In the genomic region with DNA sequence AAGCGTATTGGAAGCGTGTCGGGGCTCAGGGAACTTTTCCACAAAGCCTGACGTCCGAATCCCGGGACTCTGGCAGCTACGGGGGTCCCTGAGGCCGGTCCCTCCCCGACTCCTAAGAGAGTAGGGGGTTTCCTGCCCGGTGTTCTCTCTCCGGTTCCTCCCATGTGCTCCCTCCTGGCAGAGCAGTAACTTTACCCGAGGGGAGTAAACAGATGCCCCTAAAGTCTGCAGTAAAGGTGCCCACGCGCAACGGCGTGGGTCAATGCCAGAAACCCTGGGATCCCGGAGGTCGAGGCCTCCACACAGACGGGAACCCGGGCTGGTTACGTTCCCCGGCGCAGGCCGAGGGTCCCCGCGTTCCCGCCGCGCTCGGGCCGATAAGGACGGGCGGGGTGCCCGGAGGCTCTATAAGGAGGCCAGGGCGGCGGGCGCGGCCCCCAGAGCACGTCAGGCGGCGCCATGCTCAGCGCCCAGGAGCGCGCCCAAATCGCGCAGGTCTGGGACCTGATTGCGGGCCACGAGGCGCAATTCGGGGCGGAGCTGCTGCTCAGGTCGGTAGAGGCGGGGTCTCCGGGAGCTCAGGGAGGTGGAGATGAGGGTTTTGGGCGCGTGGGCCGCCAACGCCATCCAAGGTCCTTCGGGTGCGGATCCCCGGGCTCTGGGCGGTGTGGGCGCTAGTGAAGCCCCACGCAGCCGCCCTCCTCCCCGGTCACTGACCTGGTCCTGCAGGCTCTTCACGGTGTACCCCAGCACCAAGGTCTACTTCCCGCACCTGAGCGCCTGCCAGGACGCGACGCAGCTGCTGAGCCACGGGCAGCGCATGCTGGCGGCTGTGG, we compare ENCODE assay signal across 9 cellular contexts. TPM values are rescaled to one million over a fixed set of nuclear protein-coding genes. Genes with fewer than 3 reads are reported as not detected.
DNase-seq lines count a peak whose midpoint lies in the region; ATAC-seq and TF ChIP-seq lines count a peak whose summit lies in the region.
"Had no signal": no experiment of that assay in that cellular context is flagged by ENCODE, and none has a peak within 500 bp of the region (broad histone marks: within the 10 kb centered on the region; RNA-seq: fewer than 3 reads in every experiment).

A gene with protein sequence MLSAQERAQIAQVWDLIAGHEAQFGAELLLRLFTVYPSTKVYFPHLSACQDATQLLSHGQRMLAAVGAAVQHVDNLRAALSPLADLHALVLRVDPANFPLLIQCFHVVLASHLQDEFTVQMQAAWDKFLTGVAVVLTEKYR (plus strand): TSS at position 440 of the 836 bp plus-strand sequence. CDS start 20 bp downstream, at position 460.

- H3K4me1 Mint-ChIP-seq in MCF 10A (ENCODE audit: insufficient read depth, unreplicated experiment) = no peaks in the 10 kb centered on the region
- H3K4me1 Mint-ChIP-seq in activated T-cell treated with anti-CD3 and anti-CD28 coated beads, Interleukin-2, amount 50 U/mL, for 24 hours (ENCODE audit: low read depth) = peaks cover 14% of the 10 kb centered on the region
- peaks cover 27% of the 10 kb centered on the region for H3K4me1 Mint-ChIP-seq in stimulated activated naive CD8-positive, alpha-beta T cell treated with anti-CD3 and anti-CD28 coated beads, Interleukin-15, amount 100 ng/mL, for 72 hours

- no peak within 1 kb of the TSS for H3K4me3 Mint-ChIP-seq in MCF 10A (ENCODE audit: unreplicated experiment)
- H3K4me3 Mint-ChIP-seq in activated T-cell treated with anti-CD3 and anti-CD28 coated beads, Interleukin-2, amount 50 U/mL, for 24 hours = peak within 1 kb of the TSS; percentile 35
- peak within 1 kb of the TSS; percentile 58 to 63 for H3K4me3 Mint-ChIP-seq in stimulated activated naive CD8-positive, alpha-beta T cell treated with anti-CD3 and anti-CD28 coated beads, Interleukin-15, amount 100 ng/mL, for 72 hours

- no peak for DNase-seq in breast epithelium (ENCODE audit: low spot score in 2 of 2)
- no peak for DNase-seq in MCF 10A (ENCODE audit: unreplicated experiment)
- peak; percentile 52 for DNase-seq in activated T-cell treated with anti-CD3 and anti-CD28 coated beads, Interleukin-2, amount 50 U/mL, for 24 hours
- no peak for DNase-seq in stimulated activated naive CD8-positive, alpha-beta T cell treated with anti-CD3 and anti-CD28 coated beads, Interleukin-15, amount 100 ng/mL, for 72 hours
- no peak for DNase-seq in GM19238 (ENCODE audit: insufficient read length, low spot score)
- DNase-seq in HuH-7.5 (ENCODE audit: low spot score) = no peak
- DNase-seq in esophagus squamous epithelium (lab: John Stamatoyannopoulos, UW) = no peak
- DNase-seq: islet precursor cell had no signal

- H3K27me3 ChIP-seq in breast epithelium = peaks cover 22 to 57% of the 10 kb centered on the region in 2 donors
- peaks cover 80% of the 10 kb centered on the region for H3K27me3 ChIP-seq in iPS-18a (ENCODE audit: control insufficient read depth, insufficient read depth, low read length)
- peaks cover 7 to 87% (median 36%) of the 10 kb centered on the region in 4 donors for H3K27me3 ChIP-seq in esophagus squamous epithelium

- BruUV-seq in MCF 10A (replicated peaks; lab: Mats Ljungman, UMichigan) = no TSS peak

- TF ChIP-seq POLR2A in breast epithelium (IDR thresholded peaks at IDR 0.05) (no peak), esophagus squamous epithelium (IDR thresholded peaks at IDR 0.05) (no peak)

- peak within 1 kb of the TSS in 2 of 3 donors; percentile 39 to 64 for H3K4me3 ChIP-seq in breast epithelium
- peak within 1 kb of the TSS; percentile 51 for H3K4me3 ChIP-seq in iPS-18a (ENCODE audit: low read length)
- peak within 1 kb of the TSS in 2 of 4 donors; percentile 22 to 34 for H3K4me3 ChIP-seq in esophagus squamous epithelium

- no peak within 1 kb of the TSS for H3K9ac ChIP-seq in iPS-18a (ENCODE audit: low read length)

- H3K4me1 ChIP-seq in breast epithelium = peaks cover 6 to 8% of the 10 kb centered on the region in 2 donors
- peaks cover 11% of the 10 kb centered on the region for H3K4me1 ChIP-seq in iPS-18a (ENCODE audit: control insufficient read depth, low read depth, low read length)
- peaks cover 15 to 21% (median 17%) of the 10 kb centered on the region in 3 donors for H3K4me1 ChIP-seq in esophagus squamous epithelium

- no peak for TF ChIP-seq CTCF in breast epithelium (IDR thresholded peaks at IDR 0.05)
- TF ChIP-seq CTCF in MCF 10A (IDR thresholded peaks at IDR 0.05; ENCODE audit: unreplicated experiment) = no peak
- no peak for TF ChIP-seq CTCF in esophagus squamous epithelium (IDR thresholded peaks at IDR 0.05)

- WGBS in esophagus squamous epithelium, 2 donors = no CpG with 5 or more reads among the region's 75 CpGs

- POLR2A ChIA-PET in MCF 10A (lab: Yijun Ruan, JAX) = no interaction called here

- H3K9me3 Mint-ChIP-seq in MCF 10A (ENCODE audit: unreplicated experiment) = no peaks in the 10 kb centered on the region
- no peaks in the 10 kb centered on the region for H3K9me3 Mint-ChIP-seq in activated T-cell treated with anti-CD3 and anti-CD28 coated beads, Interleukin-2, amount 50 U/mL, for 24 hours
- H3K9me3 Mint-ChIP-seq in stimulated activated naive CD8-positive, alpha-beta T cell treated with anti-CD3 and anti-CD28 coated beads, Interleukin-15, amount 100 ng/mL, for 72 hours = no peaks in the 10 kb centered on the region

- H3K36me3 ChIP-seq in breast epithelium (no peaks in the 10 kb centered on the region), iPS-18a (ENCODE audit: control insufficient read depth, low read depth, low read length) (no peaks in the 10 kb centered on the region), esophagus squamous epithelium (no peaks in the 10 kb centered on the region)

- CTCF ChIA-PET in MCF 10A (lab: Yijun Ruan, JAX) = interaction anchor here (0.6 kb wide), 1 partner anchor 81 kb away, joined by 3 read pairs; no protein-coding TSS in a partner anchor

- peaks cover 6% of the 10 kb centered on the region for H3K27me3 Mint-ChIP-seq in MCF 10A (ENCODE audit: insufficient read depth, unreplicated experiment)
- peaks cover 73% of the 10 kb centered on the region for H3K27me3 Mint-ChIP-seq in activated T-cell treated with anti-CD3 and anti-CD28 coated beads, Interleukin-2, amount 50 U/mL, for 24 hours
- H3K27me3 Mint-ChIP-seq in stimulated activated naive CD8-positive, alpha-beta T cell treated with anti-CD3 and anti-CD28 coated beads, Interleukin-15, amount 100 ng/mL, for 72 hours = peaks cover 81% of the 10 kb centered on the region

- ATAC-seq in stimulated activated naive CD8-positive, alpha-beta T cell treated with anti-CD3 and anti-CD28 coated beads, Interleukin-15, amount 100 ng/mL, for 72 hours = no peak

- intact Hi-C loops in breast epithelium (cut with DNase I; ENCODE audit: low total_unique reads) = no loop called here
- intact Hi-C loops in MCF 10A (cut with micrococcal nuclease) = no loop called here
- intact Hi-C loops in esophagus squamous epithelium (cut with DNase I) = no loop called here

- H3K27ac ChIP-seq in breast epithelium (no peak within 1 kb of the TSS), iPS-18a (ENCODE audit: low read length) (no peak within 1 kb of the TSS), esophagus squamous epithelium (no peak within 1 kb of the TSS)

- H3K9me3 ChIP-seq in breast epithelium = no peaks in the 10 kb centered on the region
- H3K9me3 ChIP-seq in iPS-18a (ENCODE audit: control insufficient read depth, low read depth, low read length) = no peaks in the 10 kb centered on the region
- H3K9me3 ChIP-seq in esophagus squamous epithelium = no peaks in the 10 kb centered on the region

- no peaks in the 10 kb centered on the region for H3K36me3 Mint-ChIP-seq in MCF 10A (ENCODE audit: insufficient read depth, unreplicated experiment)
- H3K36me3 Mint-ChIP-seq in activated T-cell treated with anti-CD3 and anti-CD28 coated beads, Interleukin-2, amount 50 U/mL, for 24 hours (ENCODE audit: low read depth) = no peaks in the 10 kb centered on the region

- no peak within 1 kb of the TSS for H3K27ac Mint-ChIP-seq in MCF 10A (ENCODE audit: low read depth, unreplicated experiment)
- H3K27ac Mint-ChIP-seq in activated T-cell treated with anti-CD3 and anti-CD28 coated beads, Interleukin-2, amount 50 U/mL, for 24 hours = no peak within 1 kb of the TSS
- no peak within 1 kb of the TSS for H3K27ac Mint-ChIP-seq in stimulated activated naive CD8-positive, alpha-beta T cell treated with anti-CD3 and anti-CD28 coated beads, Interleukin-15, amount 100 ng/mL, for 72 hours

RNA-seq across cellular contexts. Expression of the gene that starts here (rescaled TPM):
- total RNA-seq in breast epithelium (1 to 10 TPM in 1 of 3 donors, not detected in 2; 1.3 TPM), MCF 10A (2022) (not detected in 2 replicates), esophagus squamous epithelium (not detected)
